8 cellular contexts compared by ENCODE assay signal in genomic region chr7:66996444-66997191, GRCh38. TPM values are rescaled to one million over a fixed set of nuclear protein-coding genes. Genes with fewer than 3 reads are reported as not detected.
DNase-seq lines count a peak whose midpoint lies in the region; ATAC-seq and TF ChIP-seq lines count a peak whose summit lies in the region.
"Not testable (repeated sequence)": the region's sequence is repeated elsewhere in the genome, so short reads cannot be mapped to it uniquely, and the experiment has no call there.

A gene with protein sequence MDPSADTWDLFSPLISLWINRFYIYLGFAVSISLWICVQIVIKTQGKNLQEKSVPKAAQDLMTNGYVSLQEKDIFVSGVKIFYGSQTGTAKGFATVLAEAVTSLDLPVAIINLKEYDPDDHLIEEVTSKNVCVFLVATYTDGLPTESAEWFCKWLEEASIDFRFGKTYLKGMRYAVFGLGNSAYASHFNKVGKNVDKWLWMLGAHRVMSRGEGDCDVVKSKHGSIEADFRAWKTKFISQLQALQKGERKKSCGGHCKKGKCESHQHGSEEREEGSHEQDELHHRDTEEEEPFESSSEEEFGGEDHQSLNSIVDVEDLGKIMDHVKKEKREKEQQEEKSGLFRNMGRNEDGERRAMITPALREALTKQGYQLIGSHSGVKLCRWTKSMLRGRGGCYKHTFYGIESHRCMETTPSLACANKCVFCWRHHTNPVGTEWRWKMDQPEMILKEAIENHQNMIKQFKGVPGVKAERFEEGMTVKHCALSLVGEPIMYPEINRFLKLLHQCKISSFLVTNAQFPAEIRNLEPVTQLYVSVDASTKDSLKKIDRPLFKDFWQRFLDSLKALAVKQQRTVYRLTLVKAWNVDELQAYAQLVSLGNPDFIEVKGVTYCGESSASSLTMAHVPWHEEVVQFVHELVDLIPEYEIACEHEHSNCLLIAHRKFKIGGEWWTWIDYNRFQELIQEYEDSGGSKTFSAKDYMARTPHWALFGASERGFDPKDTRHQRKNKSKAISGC (plus strand): TSS chr7:66996833. CDS start chr7:66996979, 146 bp downstream.

- not testable (repeated sequence) for H3K36me3 ChIP-seq in testis (ENCODE audit: low read depth, missing control alignments)

- peak within 1 kb of the TSS; percentile 82 to 93 for H3K27ac ChIP-seq in testis

- not testable (repeated sequence) for TF ChIP-seq CTCF in omental fat pad (IDR thresholded peaks at IDR 0.05); testis (IDR thresholded peaks at IDR 0.05)

- H3K27me3 ChIP-seq in testis = not testable (repeated sequence)

- H3K4me3 ChIP-seq in GM08714 (ENCODE audit: low read length) (peak within 1 kb of the TSS; percentile 99), testis (peak within 1 kb of the TSS; percentile 75 to 81)

- not testable (repeated sequence) for H3K27me3 Mint-ChIP-seq in activated naive CD8-positive, alpha-beta T cell

- peak; percentile 89 for ATAC-seq in HG02623 (IDR thresholded peaks at IDR 0.05; ENCODE audit: unreplicated experiment)
- peak; percentile 98 for ATAC-seq in omental fat pad (ENCODE audit: low FRiP score)

- H3K36me3 Mint-ChIP-seq in activated naive CD8-positive, alpha-beta T cell = not testable (repeated sequence)

- peaks cover 31% of the 10 kb centered on the region for H3K4me1 Mint-ChIP-seq in activated naive CD8-positive, alpha-beta T cell (ENCODE audit: low read depth)

- H3K9me3 Mint-ChIP-seq in activated naive CD8-positive, alpha-beta T cell (ENCODE audit: low read depth) = not testable (repeated sequence)

- intact Hi-C loops in testis (cut with DNase I; ENCODE audit: low total_unique reads) = not testable (repeated sequence)

- peak within 1 kb of the TSS; percentile 98 for H3K27ac Mint-ChIP-seq in activated naive CD8-positive, alpha-beta T cell

- H3K4me3 Mint-ChIP-seq in activated naive CD8-positive, alpha-beta T cell = peak within 1 kb of the TSS; percentile 98

- WGBS in testis, 2 donors = 0 to 1% methylated on average over 19 to 43 of the region's 44 CpGs

- TF ChIP-seq POLR2A in testis (IDR thresholded peaks at IDR 0.05) = not testable (repeated sequence)

- not testable (repeated sequence) for H3K9me3 ChIP-seq in testis

- H3K4me1 ChIP-seq in testis = not testable (repeated sequence)

- DNase-seq in NCI-H1105 (lab: John Stamatoyannopoulos, UW) = peak; percentile 94
- DNase-seq in SKM-1 treated with dmso at 0.1 percent for 144 hours (lab: John Stamatoyannopoulos, UW; ENCODE audit: unreplicated experiment) = peak; percentile 96
- DNase-seq in glomerular visceral epithelial cell (ENCODE audit: extremely low spot score) = peak; percentile 98
- peak; percentile 98 for DNase-seq in omental fat pad (ENCODE audit: low spot score)
- DNase-seq in testis = peak; percentile 99

RNA-seq across cellular contexts. Expression of the gene that starts here (rescaled TPM):
- total RNA-seq in omental fat pad (10 to 100 TPM; 19.9 to 34.5 (median 24.3) TPM), testis (10 to 100 TPM; 21.7 to 22.8 TPM)
- 16.9 TPM for polyA plus RNA-seq in testis (ENCODE audit: insufficient read depth, low read depth, low replicate concordance)

Comparison
In these comparisons a context has a peak if more than half of its experiments do, and no peak if none do; other contexts are left out.
1. Peak in every context shown above with its lines: DNase-seq, ATAC-seq, H3K4me3 ChIP-seq and H3K27ac ChIP-seq.